ENCODE assay signal across 25 cellular contexts in genomic region chr20:12891643-12892042, GRCh38.
"Had no signal": no experiment of that assay in that cellular context is flagged by ENCODE, and none has a peak within 500 bp of the region (broad histone marks: within the 10 kb centered on the region; RNA-seq: fewer than 3 reads in every experiment).

No MANE protein-coding gene starts in this region.

- H3K36me3 ChIP-seq: gastrocnemius medialis, neutrophil, pancreas, stomach, thyroid gland, vagina had no signal

- H3K4me1 ChIP-seq: gastrocnemius medialis, pancreas, stomach, thyroid gland, vagina had no signal

- H3K4me3 ChIP-seq: gastrocnemius medialis, lung, mucosa of descending colon, pancreas, smooth muscle cell, stomach, thyroid gland, vagina had no signal

- H3K27me3 ChIP-seq: gastrocnemius medialis, neutrophil, pancreas, stomach, thyroid gland, vagina had no signal

- H3K9me3 ChIP-seq: gastrocnemius medialis, mucosa of descending colon, neutrophil, pancreas, stomach, thyroid gland, vagina had no signal

- H3K27ac ChIP-seq: gastrocnemius medialis, neutrophil, pancreas, stomach, thyroid gland, vagina had no signal

- DNase-seq: cortex of kidney; effector memory CD8-positive, alpha-beta T cell; erythroblast; gastrocnemius medialis; hypothalamus; immature natural killer cell; islet precursor cell; kidney glomerular epithelial cell; left colon; mucosa of descending colon; naive B cell; pancreas; stimulated activated CD4-positive, alpha-beta T cell treated with anti-CD3 and anti-CD28 coated beads, Interleukin-12 subunit alpha, Interleukin-12 subunit beta, amount 100 ng/mL, for 4 hours; stimulated activated CD4-positive, alpha-beta T cell treated with anti-CD3 and anti-CD28 coated beads, Interleukin-1b, Interleukin-23, amount 100 ng/mL, for 48 hours; stimulated activated CD4-positive, alpha-beta T cell treated with anti-CD3 and anti-CD28 coated beads, Interleukin-4, amount 100 ng/mL, for 1 hour; stimulated activated CD8-positive, alpha-beta memory T cell treated with anti-CD3 and anti-CD28 coated beads, Interleukin-4, amount 100 ng/mL, for 48 hours; stimulated activated naive CD4-positive, alpha-beta T cell treated with Interleukin-2 at 50 U/mL for 16 hours; stomach; thyroid gland; trophoblast cell had no signal

- ATAC-seq: effector memory CD8-positive, alpha-beta T cell; gastrocnemius medialis; left colon; mucosa of descending colon; pancreas; sciatic nerve had no signal
